Comparison of ENCODE assay signal across 8 cellular contexts in the genomic region with DNA sequence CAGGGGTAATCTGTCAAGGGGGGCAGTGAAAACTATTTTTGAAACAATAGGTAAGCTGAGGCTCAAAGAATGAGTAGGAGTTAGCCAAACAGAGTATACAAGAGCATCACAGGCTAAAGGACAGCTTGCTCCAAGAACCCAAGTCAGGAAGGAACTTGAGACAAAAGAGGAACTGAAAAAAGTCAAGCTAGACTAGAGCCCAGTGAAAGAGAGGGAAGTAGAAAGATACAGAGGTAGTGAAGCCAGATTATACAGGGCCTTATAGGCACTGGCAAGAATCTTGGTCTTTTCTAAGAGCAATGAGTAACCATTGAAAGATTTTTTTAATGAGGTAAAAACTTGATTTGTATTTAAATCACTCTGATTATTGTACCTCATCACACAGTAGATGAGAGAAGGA.
A peak's percentile ranks its signal among the peaks of the same experiment; 100 is the strongest.
DNase-seq lines count a peak whose midpoint lies in the region; ATAC-seq and TF ChIP-seq lines count a peak whose summit lies in the region.

No MANE protein-coding gene starts in this region.

- DNase-seq in RWPE2 (ENCODE audit: low spot score) (no peak), spleen (no peak), NCI-H2171 (lab: John Stamatoyannopoulos, UW) (no peak), HAP-1 (ENCODE audit: low spot score in 2 of 2) (no peak), vagina (ENCODE audit: extremely low spot score in 2 of 2) (no peak)

- TF ChIP-seq CTCF in RWPE2 (IDR thresholded peaks at IDR 0.05; ENCODE audit: poor library complexity, severe bottlenecking): no peak
- TF ChIP-seq CTCF in spleen (IDR thresholded peaks at IDR 0.05 in 8 of 11, conservative IDR thresholded peaks at IDR 0.05 in 3 of 11): no peak
- TF ChIP-seq CTCF in vagina (IDR thresholded peaks at IDR 0.05): no peak

- H3K27ac ChIP-seq in RWPE2 (ENCODE audit: poor library complexity, severe bottlenecking) (peak overlapping the region; percentile 99), spleen (peak overlapping the region in 7 of 8 donors; percentile 52 to 87 (median 71)), vagina (no peak overlapping the region)

- H3K27me3 ChIP-seq in RWPE2 (ENCODE audit: insufficient read depth, poor library complexity, severe bottlenecking) (no peaks in the 10 kb centered on the region), spleen (replicated peaks in 1 of 7) (no peaks in the 10 kb centered on the region), HAP-1 (ENCODE audit: low read depth) (no peaks in the 10 kb centered on the region), vagina (no peaks in the 10 kb centered on the region)

- ATAC-seq in GM19035 (IDR thresholded peaks at IDR 0.05; ENCODE audit: unreplicated experiment) (peak; percentile 76), HG02981 (IDR thresholded peaks at IDR 0.05; ENCODE audit: unreplicated experiment) (peak; percentile 68), RWPE2 (ENCODE audit: low read depth) (no peak)
- ATAC-seq in activated CD4-positive, CD25-positive, alpha-beta regulatory T cell treated with anti-CD3 and anti-CD28 coated beads, Interleukin-2, amount 50 U/mL, for 24 hours: no peak

- intact Hi-C loops in spleen (cut with DNase I; ENCODE audit: low total_unique reads) (loop anchor here (10.0 kb wide), 1 partner anchor 170 kb away; no protein-coding TSS in a partner anchor), vagina (cut with DNase I) (loop anchor here (10.0 kb wide), 1 partner anchor 100 kb away; no protein-coding TSS in a partner anchor)

- TF ChIP-seq POLR2A in spleen (IDR thresholded peaks at IDR 0.05) (no peak), vagina (IDR thresholded peaks at IDR 0.05) (no peak)

- in situ Hi-C loops in HAP-1 (cut with MboI; ENCODE audit: low sequenced_read_pairs): no loop called here

- H3K4me3 ChIP-seq in RWPE2 (ENCODE audit: severe bottlenecking) (no peak overlapping the region), spleen (no peak overlapping the region), HAP-1 (no peak overlapping the region), vagina (no peak overlapping the region)

- H3K9me3 ChIP-seq in RWPE2 (ENCODE audit: severe bottlenecking): no peaks in the 10 kb centered on the region
- H3K9me3 ChIP-seq in spleen: no peaks in the 10 kb centered on the region
- no peaks in the 10 kb centered on the region for H3K9me3 ChIP-seq in HAP-1
- no peaks in the 10 kb centered on the region for H3K9me3 ChIP-seq in vagina

- peaks cover 66% of the 10 kb centered on the region for H3K4me1 ChIP-seq in RWPE2 (ENCODE audit: insufficient read depth, poor library complexity, severe bottlenecking)
- peaks cover 15 to 90% (median 75%) of the 10 kb centered on the region in 6 donors for H3K4me1 ChIP-seq in spleen
- peaks cover 40% of the 10 kb centered on the region for H3K4me1 ChIP-seq in HAP-1
- peaks cover 49% of the 10 kb centered on the region for H3K4me1 ChIP-seq in vagina

- H3K36me3 ChIP-seq in RWPE2 (ENCODE audit: low read depth) (no peaks in the 10 kb centered on the region), spleen (no peaks in the 10 kb centered on the region), HAP-1 (replicated peaks) (no peaks in the 10 kb centered on the region), vagina (no peaks in the 10 kb centered on the region)

Comparison
In these comparisons a context has a peak if more than half of its experiments do, and no peak if none do; other contexts are left out.
1. ATAC-seq: peak in GM19035 (single experiment) and HG02981 (single experiment); none in RWPE2 (single experiment) and activated CD4-positive, CD25-positive, alpha-beta regulatory T cell treated with anti-CD3 and anti-CD28 coated beads, Interleukin-2, amount 50 U/mL, for 24 hours (0 of 2).